38 cellular contexts compared by ENCODE assay signal in the genomic region with DNA sequence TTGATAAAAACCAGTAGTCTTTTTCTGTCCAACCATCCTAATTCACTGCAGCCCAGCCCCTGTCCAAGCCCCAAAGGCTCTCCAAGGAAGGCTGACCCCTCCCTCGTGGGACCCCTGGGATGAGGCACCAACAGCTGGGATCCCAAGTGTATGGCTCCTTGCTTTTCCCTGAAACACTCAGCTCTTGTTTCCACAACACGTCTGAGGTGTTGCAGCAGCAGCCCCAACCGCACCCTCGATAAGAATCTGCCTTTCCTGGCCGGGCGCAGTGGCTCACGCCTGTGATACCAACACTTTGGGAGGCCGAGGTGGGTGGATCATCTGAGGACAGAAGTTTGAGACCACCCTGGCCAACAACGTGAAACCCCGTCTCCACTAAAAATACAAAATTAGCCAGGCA. TPM values are rescaled to one million over a fixed set of nuclear protein-coding genes. Genes with fewer than 3 reads are reported as not detected.
"Had no signal": no experiment of that assay in that cellular context is flagged by ENCODE, and none has a peak within 500 bp of the region (broad histone marks: within the 10 kb centered on the region; RNA-seq: fewer than 3 reads in every experiment).

No MANE protein-coding gene starts in this region.

- H3K27me3 ChIP-seq: MG63 had no signal

- H3K36me3 ChIP-seq: MG63 had no signal

- DNase-seq: Karpas-422, Kasumi-1, MG63, MM.1S, MV-4-11, NCI-H1048, NCI-H1092, NCI-H1092 treated with DMSO at 0.1 percent for 48 hours, NCI-H1105, NCI-H1105 treated with DMSO at 0.1 percent for 48 hours, NCI-H1417, NCI-H1417 treated with DMSO at 0.1 percent for 48 hours, NCI-H1436, NCI-H1436 treated with DMSO at 0.1 percent for 48 hours, NCI-H146, NCI-H1694, NCI-H1694 treated with DMSO at 0.1 percent for 48 hours, NCI-H187, NCI-H187 treated with DMSO at 0.1 percent for 48 hours, NCI-H1930, NCI-H2029, NCI-H2029 treated with DMSO at 0.1 percent for 48 hours, NCI-H2081, NCI-H2081 treated with DMSO at 0.1 percent for 48 hours, NCI-H2107, NCI-H2171, NCI-H2171 treated with DMSO at 0.1 percent for 48 hours, NCI-H2227 treated with DMSO at 0.1 percent for 48 hours, NCI-H226, NCI-H345, NCI-H446, NCI-H446 treated with DMSO at 0.1 percent for 48 hours, NCI-H510A, NCI-H510A treated with DMSO at 0.1 percent for 48 hours had no signal

- H3K4me3 ChIP-seq: MG63 had no signal

- H3K9me3 ChIP-seq: MG63 had no signal

RNA-seq across cellular contexts. Expression of gene MPC1L, which starts 59.4 kb away (rescaled TPM):
- total RNA-seq: LHCN-M2, M059J, MCF 10A, NCI-H460 had no signal
